Comparison of ENCODE assay signal across 23 cellular contexts in the genomic region with DNA sequence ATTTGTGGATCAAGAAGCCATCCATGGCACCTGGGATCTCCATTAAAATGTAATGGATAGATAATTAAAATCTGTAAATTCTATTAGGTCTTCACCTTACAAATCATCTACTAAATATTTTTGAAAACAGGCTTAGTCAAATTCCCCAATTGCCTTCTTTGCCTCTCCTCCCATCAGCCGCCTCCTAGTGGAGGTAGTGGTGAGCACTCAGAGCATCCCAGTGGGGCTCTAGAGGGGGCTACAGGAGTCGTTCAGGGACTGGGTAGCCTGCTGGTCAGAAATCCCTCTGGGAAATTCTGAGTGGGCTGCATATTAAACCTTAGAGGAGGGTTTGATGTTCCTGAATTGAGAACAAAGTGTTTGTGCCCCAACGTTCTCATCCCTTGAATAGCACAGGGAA. TPM values are rescaled to one million over a fixed set of nuclear protein-coding genes. Genes with fewer than 3 reads are reported as not detected.
"Had no signal": no experiment of that assay in that cellular context is flagged by ENCODE, and none has a peak within 500 bp of the region (broad histone marks: within the 10 kb centered on the region; RNA-seq: fewer than 3 reads in every experiment).

No MANE protein-coding gene starts in this region.

- H3K27me3 Mint-ChIP-seq: stimulated activated naive CD8-positive, alpha-beta T cell treated with anti-CD3 and anti-CD28 coated beads, Interleukin-15, amount 100 ng/mL, for 72 hours had no signal

- DNase-seq: activated gamma-delta T cell treated with Interleukin-2 at 50 U/mL for 16 hours; activated T-cell treated with anti-CD3 and anti-CD28 coated beads, Interleukin-2, amount 50 U/mL, for 1 hour; anterior cingulate cortex; body of pancreas; cortex of kidney; heart right ventricle; kidney; lower lobe of right lung; naive thymus-derived CD4-positive, alpha-beta T cell; right cardiac atrium; stimulated activated CD4-positive, alpha-beta T cell treated with anti-CD3 and anti-CD28 coated beads, Interleukin-1b, Interleukin-23, amount 100 ng/mL, for 48 hours; stimulated activated naive CD8-positive, alpha-beta T cell treated with anti-CD3 and anti-CD28 coated beads, Interleukin-15, amount 100 ng/mL, for 72 hours; tibial artery had no signal

- H3K4me3 Mint-ChIP-seq: activated naive CD4-positive, alpha-beta T cell treated with anti-CD3 and anti-CD28 coated beads, Interleukin-2, amount 50 U/mL, for 24 hours; naive thymus-derived CD4-positive, alpha-beta T cell; neural crest cell; stimulated activated naive CD8-positive, alpha-beta T cell treated with anti-CD3 and anti-CD28 coated beads, Interleukin-15, amount 100 ng/mL, for 72 hours had no signal

- H3K36me3 ChIP-seq: cardiac muscle cell, heart right ventricle, lower lobe of right lung, prostate gland, tibial artery had no signal

- H3K4me1 ChIP-seq: body of pancreas, heart right ventricle, lower lobe of right lung, prostate gland, tibial artery had no signal

- H3K27ac Mint-ChIP-seq: activated naive CD4-positive, alpha-beta T cell treated with anti-CD3 and anti-CD28 coated beads, Interleukin-2, amount 50 U/mL, for 24 hours; naive thymus-derived CD4-positive, alpha-beta T cell; stimulated activated naive CD8-positive, alpha-beta T cell treated with anti-CD3 and anti-CD28 coated beads, Interleukin-15, amount 100 ng/mL, for 72 hours had no signal

- H3K4me3 ChIP-seq: body of pancreas, cardiac muscle cell, heart right ventricle, lower lobe of right lung, prostate gland, tibial artery had no signal

- H3K9me3 ChIP-seq: body of pancreas, heart right ventricle, lower lobe of right lung, prostate gland, tibial artery had no signal

- H3K9me3 Mint-ChIP-seq: activated naive CD4-positive, alpha-beta T cell treated with anti-CD3 and anti-CD28 coated beads, Interleukin-2, amount 50 U/mL, for 24 hours; neural crest cell; stimulated activated naive CD8-positive, alpha-beta T cell treated with anti-CD3 and anti-CD28 coated beads, Interleukin-15, amount 100 ng/mL, for 72 hours had no signal

- H3K36me3 Mint-ChIP-seq: activated naive CD4-positive, alpha-beta T cell treated with anti-CD3 and anti-CD28 coated beads, Interleukin-2, amount 50 U/mL, for 24 hours; naive thymus-derived CD4-positive, alpha-beta T cell had no signal

- ATAC-seq: body of pancreas; heart right ventricle; left lobe of liver; lower lobe of right lung; naive thymus-derived CD4-positive, alpha-beta T cell; right cardiac atrium; stimulated activated naive CD8-positive, alpha-beta T cell treated with anti-CD3 and anti-CD28 coated beads, Interleukin-15, amount 100 ng/mL, for 72 hours had no signal

- H3K27me3 ChIP-seq: body of pancreas had no signal

- H3K27ac ChIP-seq: body of pancreas, cardiac muscle cell, heart right ventricle, lower lobe of right lung, prostate gland, tibial artery had no signal

- H3K4me1 Mint-ChIP-seq: activated naive CD4-positive, alpha-beta T cell treated with anti-CD3 and anti-CD28 coated beads, Interleukin-2, amount 50 U/mL, for 24 hours; naive thymus-derived CD4-positive, alpha-beta T cell; neural crest cell; stimulated activated naive CD8-positive, alpha-beta T cell treated with anti-CD3 and anti-CD28 coated beads, Interleukin-15, amount 100 ng/mL, for 72 hours had no signal

RNA-seq across cellular contexts. Expression of a gene that starts 20.8 kb away (rescaled TPM):
- total RNA-seq: body of pancreas; cardiac muscle cell; cerebellum; epithelial cell of proximal tubule; fibroblast of villous mesenchyme; heart right ventricle; kidney; left lobe of liver; lower lobe of right lung; naive thymus-derived CD4-positive, alpha-beta T cell; neural crest cell; omental fat pad; prostate gland; right cardiac atrium; ureter had no signal
- polyA plus RNA-seq: cardiac muscle cell; heart right ventricle; naive thymus-derived CD4-positive, alpha-beta T cell; right cardiac atrium had no signal
